Comparison of ENCODE assay signal across 9 cellular contexts in genomic region chr12:31316964-31317363, GRCh38. TPM values are rescaled to one million over a fixed set of nuclear protein-coding genes. Genes with fewer than 3 reads are reported as not detected.
DNase-seq lines count a peak whose midpoint lies in the region; ATAC-seq and TF ChIP-seq lines count a peak whose summit lies in the region.
"Had no signal": no experiment of that assay in that cellular context is flagged by ENCODE, and none has a peak within 500 bp of the region (broad histone marks: within the 10 kb centered on the region; RNA-seq: fewer than 3 reads in every experiment).

No MANE protein-coding gene starts in this region.

- DNase-seq in activated naive CD4-positive, alpha-beta T cell (lab: John Stamatoyannopoulos, UW) = no peak
- DNase-seq in hepatocyte (ENCODE audit: low spot score) = no peak
- no peak for DNase-seq in upper lobe of right lung
- no peak for DNase-seq in NCI-H82 treated with DMSO at 0.1 percent for 48 hours (lab: John Stamatoyannopoulos, UW; ENCODE audit: unreplicated experiment)
- DNase-seq in glomerular visceral epithelial cell (ENCODE audit: extremely low spot score) = no peak
- DNase-seq: DMS79 had no signal

- peak overlapping the region; percentile 97 for H3K4me2 ChIP-seq in SU-DHL-6 (ENCODE audit: low read depth, low read length, poor library complexity, severe bottlenecking)
- peak overlapping the region; percentile 74 for H3K4me2 ChIP-seq in hepatocyte

- peaks cover 30% of the 10 kb centered on the region for H4K20me1 ChIP-seq in SU-DHL-6 (ENCODE audit: low read depth, low read length)
- peaks cover 54% of the 10 kb centered on the region for H4K20me1 ChIP-seq in hepatocyte (ENCODE audit: insufficient read depth, poor library complexity, severe bottlenecking)

- ATAC-seq in upper lobe of right lung (no peak), GM19397 (IDR thresholded peaks at IDR 0.05; ENCODE audit: unreplicated experiment) (no peak)

- peaks cover 15% of the 10 kb centered on the region for H3K36me3 Mint-ChIP-seq in activated naive CD4-positive, alpha-beta T cell treated with anti-CD3 and anti-CD28 coated beads, Interleukin-2, amount 50 U/mL, for 24 hours

- H3K36me3 ChIP-seq in SU-DHL-6 (ENCODE audit: low read length) (peaks cover 3% of the 10 kb centered on the region), hepatocyte (replicated peaks; ENCODE audit: insufficient read depth, low read depth) (no peaks in the 10 kb centered on the region), upper lobe of right lung (no peaks in the 10 kb centered on the region)

- H3K27ac ChIP-seq in SU-DHL-6 (ENCODE audit: low read depth, low read length) = peak overlapping the region; percentile 54
- peak overlapping the region; percentile 62 for H3K27ac ChIP-seq in hepatocyte
- no peak overlapping the region for H3K27ac ChIP-seq in upper lobe of right lung

- intact Hi-C loops in upper lobe of right lung (cut with DNase I) = no loop called here

- H3K79me2 ChIP-seq in SU-DHL-6 (ENCODE audit: insufficient read depth, low read length) = peaks cover 100% of the 10 kb centered on the region
- H3K79me2 ChIP-seq in hepatocyte = peaks cover 100% of the 10 kb centered on the region

- peak overlapping the region; percentile 95 for H3K27ac Mint-ChIP-seq in activated naive CD4-positive, alpha-beta T cell treated with anti-CD3 and anti-CD28 coated beads, Interleukin-2, amount 50 U/mL, for 24 hours

- no peaks in the 10 kb centered on the region for H3K27me3 Mint-ChIP-seq in activated naive CD4-positive, alpha-beta T cell treated with anti-CD3 and anti-CD28 coated beads, Interleukin-2, amount 50 U/mL, for 24 hours

- peaks cover 89% of the 10 kb centered on the region for H3K4me1 Mint-ChIP-seq in activated naive CD4-positive, alpha-beta T cell treated with anti-CD3 and anti-CD28 coated beads, Interleukin-2, amount 50 U/mL, for 24 hours

- TF ChIP-seq CTCF in SU-DHL-6 (IDR thresholded peaks at IDR 0.05; ENCODE audit: insufficient read depth, low read length, poor library complexity, severe bottlenecking) (no peak), hepatocyte (IDR thresholded peaks at IDR 0.05; ENCODE audit: poor library complexity) (no peak), upper lobe of right lung (IDR thresholded peaks at IDR 0.05) (no peak)

- peak overlapping the region; percentile 92 for H3K4me3 Mint-ChIP-seq in activated naive CD4-positive, alpha-beta T cell treated with anti-CD3 and anti-CD28 coated beads, Interleukin-2, amount 50 U/mL, for 24 hours

- H3K9me2 ChIP-seq in SU-DHL-6 (replicated peaks; ENCODE audit: insufficient read depth, low read length) (no peaks in the 10 kb centered on the region), hepatocyte (replicated peaks; ENCODE audit: insufficient read depth) (no peaks in the 10 kb centered on the region)

- peak overlapping the region; percentile 55 for H3K4me3 ChIP-seq in SU-DHL-6 (ENCODE audit: insufficient read depth, low read length, poor library complexity, severe bottlenecking)
- peak overlapping the region; percentile 25 for H3K4me3 ChIP-seq in hepatocyte
- peak overlapping the region; percentile 41 for H3K4me3 ChIP-seq in upper lobe of right lung

- H3K27me3 ChIP-seq in SU-DHL-6 (ENCODE audit: low read length) (no peaks in the 10 kb centered on the region), hepatocyte (no peaks in the 10 kb centered on the region), upper lobe of right lung (no peaks in the 10 kb centered on the region)

- H2AFZ ChIP-seq in SU-DHL-6 (ENCODE audit: low read depth, low read length, severe bottlenecking) = no peak overlapping the region
- no peak overlapping the region for H2AFZ ChIP-seq in hepatocyte

- 42% methylated on average over 2 of the region's 2 CpGs for WGBS in hepatocyte (ENCODE audit: low lambda C conversion rate, missing lambda C conversion rate)

- H3F3A ChIP-seq in SU-DHL-6 (ENCODE audit: insufficient read depth) = peaks cover 35% of the 10 kb centered on the region

- H3K4me1 ChIP-seq in hepatocyte (ENCODE audit: insufficient read depth) = peaks cover 44% of the 10 kb centered on the region
- H3K4me1 ChIP-seq in upper lobe of right lung = peaks cover 20% of the 10 kb centered on the region

- peak overlapping the region; percentile 45 for H3K9ac ChIP-seq in SU-DHL-6 (ENCODE audit: low read length)

- H3K9me3 Mint-ChIP-seq in activated naive CD4-positive, alpha-beta T cell treated with anti-CD3 and anti-CD28 coated beads, Interleukin-2, amount 50 U/mL, for 24 hours = no peaks in the 10 kb centered on the region

- H3K9me3 ChIP-seq in SU-DHL-6 (ENCODE audit: insufficient read depth, low read length) (no peaks in the 10 kb centered on the region), hepatocyte (ENCODE audit: low read depth) (no peaks in the 10 kb centered on the region), upper lobe of right lung (no peaks in the 10 kb centered on the region)

RNA-seq across cellular contexts. Expression of gene SINHCAF, which starts 9.0 kb away (rescaled TPM):
- 109 and 122 TPM in 2 replicates for total RNA-seq in hepatocyte
- 64.1 and 66.2 TPM in 2 replicates for polyA plus RNA-seq in hepatocyte
- 45.7 TPM for total RNA-seq in upper lobe of right lung
